Comparison of ENCODE assay signal across 25 cellular contexts in the genomic region with DNA sequence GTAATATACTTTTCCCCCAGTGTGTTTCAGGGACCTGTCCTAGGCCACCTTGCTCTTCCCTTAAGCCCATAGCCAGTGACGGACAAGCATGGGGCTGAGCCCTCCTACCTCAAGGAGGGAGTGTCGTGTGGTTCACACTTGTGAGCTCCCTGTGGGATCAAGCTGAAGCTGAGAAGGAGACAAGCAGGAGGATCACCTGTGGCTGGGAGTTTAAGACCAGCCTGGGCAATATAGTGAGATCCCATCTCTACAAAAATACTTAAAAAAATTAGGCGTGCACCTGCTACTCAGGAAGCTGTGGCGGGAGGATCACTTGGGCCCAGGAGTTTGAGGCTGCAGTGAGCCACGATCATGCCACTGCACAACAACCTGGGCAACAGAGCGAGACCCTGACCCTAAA.
DNase-seq lines count a peak whose midpoint lies in the region; ATAC-seq, FAIRE-seq and TF ChIP-seq lines count a peak whose summit lies in the region.
"Had no signal": no experiment of that assay in that cellular context is flagged by ENCODE, and none has a peak within 500 bp of the region (broad histone marks: within the 10 kb centered on the region; RNA-seq: fewer than 3 reads in every experiment).

No MANE protein-coding gene starts in this region.

- no peaks in the 10 kb centered on the region for H4K20me1 ChIP-seq in HepG2 (ENCODE audit: insufficient read depth, low read length)
- H4K20me1 ChIP-seq: BLaER1 treated with 17β-estradiol and CSF1 and Interleukin-3, amounts not matched to agents 10 nM and 100 nM had no signal

- H3K4me2 ChIP-seq in HepG2 (ENCODE audit: low read depth, low read length) = no peak overlapping the region
- H3K4me2 ChIP-seq: BLaER1 treated with 17β-estradiol and CSF1 and Interleukin-3, amounts not matched to agents 10 nM and 100 nM had no signal

- H3K4me1 ChIP-seq in HepG2 (ENCODE audit: insufficient read depth, low read length) (no peaks in the 10 kb centered on the region), right lobe of liver (no peaks in the 10 kb centered on the region)
- H3K4me1 ChIP-seq: BE2C, HAP-1 had no signal

- H3K4me3 Mint-ChIP-seq in activated CD4-positive, alpha-beta T cell treated with anti-CD3 and anti-CD28 coated beads, Interleukin-2, amount 10 ng/mL, durations not matched to agents 7 days and 5 days = no peak overlapping the region
- no peak overlapping the region for H3K4me3 Mint-ChIP-seq in WTC11
- no peak overlapping the region for H3K4me3 Mint-ChIP-seq in stimulated activated naive B cell treated with anti-CD40 and anti-IgM and Interleukin-4, amounts not matched to agents 10 μg/mL and 1 μg/mL and 100 μg/mL, for 72 hours
- no peak overlapping the region for H3K4me3 Mint-ChIP-seq in activated naive CD4-positive, alpha-beta T cell treated with anti-CD3 and anti-CD28 coated beads, Interleukin-2, amount 10 ng/mL, durations not matched to agents 7 days and 5 days
- H3K4me3 Mint-ChIP-seq: CD14-positive monocyte; CD4-positive, alpha-beta T cell; CD8-positive, alpha-beta memory T cell had no signal

- in situ Hi-C loops in HepG2 (cut with HindIII; ENCODE audit: extremely low pct_ligation_motif_present, low pct_unique_long_range_greater_than_20kb) = no loop called here

- H3K27ac ChIP-seq in HepG2 (ENCODE audit: extremely low read length, insufficient read depth, low read length) (no peak overlapping the region), right lobe of liver (no peak overlapping the region)
- H3K27ac ChIP-seq: 22Rv1; BLaER1 treated with 17β-estradiol and CSF1 and Interleukin-3, amounts not matched to agents 10 nM and 100 nM had no signal

- intact Hi-C loops in HepG2 (cut with micrococcal nuclease; ENCODE audit: unreplicated experiment) (no loop called here), right lobe of liver (cut with DNase I) (no loop called here)

- TF ChIP-seq RAD21 in HepG2 (CRISPR knock-in tag; IDR thresholded peaks at IDR 0.05) = no peak

- POLR2A ChIA-PET in activated CD4-positive, alpha-beta T cell treated with anti-CD3 and anti-CD28 coated beads, Interleukin-2, amount 10 ng/mL, durations not matched to agents 7 days and 5 days (lab: Charles Lee) = no interaction called here
- POLR2A ChIA-PET in HepG2 (lab: Yijun Ruan, JAX) (no interaction called here), WTC11 (lab: Charles Lee) (no interaction called here)

- H3K27ac Mint-ChIP-seq in activated CD4-positive, alpha-beta T cell treated with anti-CD3 and anti-CD28 coated beads, Interleukin-2, amount 10 ng/mL, durations not matched to agents 7 days and 5 days = peak overlapping the region; percentile 9
- H3K27ac Mint-ChIP-seq in WTC11 = no peak overlapping the region
- H3K27ac Mint-ChIP-seq in stimulated activated naive B cell treated with anti-CD40 and anti-IgM and Interleukin-4, amounts not matched to agents 10 μg/mL and 1 μg/mL and 100 μg/mL, for 72 hours = peak overlapping the region; percentile 68
- no peak overlapping the region for H3K27ac Mint-ChIP-seq in activated naive CD4-positive, alpha-beta T cell treated with anti-CD3 and anti-CD28 coated beads, Interleukin-2, amount 10 ng/mL, durations not matched to agents 7 days and 5 days
- H3K27ac Mint-ChIP-seq: CD4-positive, alpha-beta T cell had no signal

- ATAC-seq in HepG2 (no peak), right lobe of liver (no peak), WTC11 (no peak)
- no peak for ATAC-seq in stimulated activated naive B cell treated with anti-CD40 and anti-IgM and Interleukin-4, amounts not matched to agents 10 μg/mL and 1 μg/mL and 100 μg/mL, for 72 hours (replicated peaks)
- ATAC-seq: GM12878 had no signal

- H3K27me3 Mint-ChIP-seq in activated CD4-positive, alpha-beta T cell treated with anti-CD3 and anti-CD28 coated beads, Interleukin-2, amount 10 ng/mL, durations not matched to agents 7 days and 5 days = no peaks in the 10 kb centered on the region
- no peaks in the 10 kb centered on the region for H3K27me3 Mint-ChIP-seq in WTC11 (ENCODE audit: low read depth)
- no peaks in the 10 kb centered on the region for H3K27me3 Mint-ChIP-seq in stimulated activated naive B cell treated with anti-CD40 and anti-IgM and Interleukin-4, amounts not matched to agents 10 μg/mL and 1 μg/mL and 100 μg/mL, for 72 hours
- H3K27me3 Mint-ChIP-seq in activated naive CD4-positive, alpha-beta T cell treated with anti-CD3 and anti-CD28 coated beads, Interleukin-2, amount 10 ng/mL, durations not matched to agents 7 days and 5 days = no peaks in the 10 kb centered on the region
- H3K27me3 Mint-ChIP-seq: CD4-positive, alpha-beta T cell; CD8-positive, alpha-beta memory T cell had no signal

- H3K9me3 ChIP-seq in HepG2 (ENCODE audit: low read length) = no peaks in the 10 kb centered on the region
- no peaks in the 10 kb centered on the region for H3K9me3 ChIP-seq in right lobe of liver
- H3K9me3 ChIP-seq: BE2C, HAP-1 had no signal

- no TSS peak for BruUV-seq in HepG2 (replicated peaks; lab: Mats Ljungman, UMichigan)

- no peak overlapping the region for H3K9ac ChIP-seq in HepG2 (ENCODE audit: insufficient read depth, low read depth, low read length)
- H3K9ac ChIP-seq: BLaER1 treated with 17β-estradiol and CSF1 and Interleukin-3, amounts not matched to agents 10 nM and 100 nM had no signal

- CTCF ChIA-PET in activated CD4-positive, alpha-beta T cell treated with anti-CD3 and anti-CD28 coated beads, Interleukin-2, amount 10 ng/mL, durations not matched to agents 7 days and 5 days (lab: Charles Lee) = interaction anchor here (0.6 kb wide), 1 partner anchor 69 kb away, joined by 3 read pairs; no protein-coding TSS in a partner anchor
- CTCF ChIA-PET in HepG2 (lab: Yijun Ruan, JAX; ENCODE audit: low intra/inter-chr PET ratio, low total read pairs) (no interaction called here), WTC11 (lab: Charles Lee) (no interaction called here)
- CTCF ChIA-PET in activated naive CD4-positive, alpha-beta T cell treated with anti-CD3 and anti-CD28 coated beads, Interleukin-2, amount 10 ng/mL, durations not matched to agents 7 days and 5 days (lab: Charles Lee) = no interaction called here

- whole genome bisulfite sequencing in HepG2 (ENCODE audit: low lambda C conversion rate) = 96% methylated on average over 6 of the region's 6 CpGs
- 100% methylated on average over 4 of the region's 6 CpGs for WGBS in right lobe of liver (ENCODE audit: insufficient coverage, low coverage, low lambda C conversion rate, missing lambda C conversion rate)

- no peak overlapping the region for H2AFZ ChIP-seq in HepG2 (ENCODE audit: low read length)

- DNase-seq in activated CD4-positive, alpha-beta T cell treated with anti-CD3 and anti-CD28 coated beads, Interleukin-2, amount 10 ng/mL, durations not matched to agents 7 days and 5 days = no peak
- DNase-seq in activated CD4-positive, alpha-beta T cell treated with anti-CD3 and anti-CD28 coated beads for 4 hours = no peak
- DNase-seq in HepG2 (ENCODE audit: low spot score) (no peak), right lobe of liver (no peak), WTC11 (ENCODE audit: low spot score) (no peak), NCI-H446 treated with DMSO at 0.1 percent for 48 hours (lab: John Stamatoyannopoulos, UW) (no peak)
- no peak for DNase-seq in stimulated activated naive B cell treated with anti-CD40 and anti-IgM and Interleukin-4, amounts not matched to agents 10 μg/mL and 1 μg/mL and 100 μg/mL, for 72 hours
- DNase-seq in activated naive CD4-positive, alpha-beta T cell treated with anti-CD3 and anti-CD28 coated beads, Interleukin-2, amount 10 ng/mL, durations not matched to agents 7 days and 5 days = no peak
- DNase-seq: AML-193; BE2C; CD4-positive, alpha-beta T cell; CD8-positive, alpha-beta memory T cell; DMS 273 treated with DMSO at 0.1 percent for 48 hours; DMS79; EL; GDM1; GOT3 had no signal

- H3K27me3 ChIP-seq in HepG2 (ENCODE audit: control insufficient read depth in 1 of 2, insufficient read depth in 2 of 2, low read length in 2 of 2) (no peaks in the 10 kb centered on the region), right lobe of liver (no peaks in the 10 kb centered on the region)
- H3K27me3 ChIP-seq: BE2C; BLaER1 treated with 17β-estradiol and CSF1 and Interleukin-3, amounts not matched to agents 10 nM and 100 nM had no signal

- peaks cover 8 to 43% of the 10 kb centered on the region in 2 experiments for H3K36me3 ChIP-seq in HepG2 (replicated peaks in 1 of 2; ENCODE audit: control insufficient read depth in 1 of 2, insufficient read depth in 2 of 2, low read length in 2 of 2)
- peaks cover 0 to 45% (median 2%) of the 10 kb centered on the region in 4 donors for H3K36me3 ChIP-seq in right lobe of liver

- H3K36me3 Mint-ChIP-seq in activated CD4-positive, alpha-beta T cell treated with anti-CD3 and anti-CD28 coated beads, Interleukin-2, amount 10 ng/mL, durations not matched to agents 7 days and 5 days (ENCODE audit: low read depth) = peaks cover 44% of the 10 kb centered on the region
- peaks cover 74% of the 10 kb centered on the region for H3K36me3 Mint-ChIP-seq in WTC11
- H3K36me3 Mint-ChIP-seq in stimulated activated naive B cell treated with anti-CD40 and anti-IgM and Interleukin-4, amounts not matched to agents 10 μg/mL and 1 μg/mL and 100 μg/mL, for 72 hours = peaks cover 26 to 47% of the 10 kb centered on the region in 2 donors
- H3K36me3 Mint-ChIP-seq in activated naive CD4-positive, alpha-beta T cell treated with anti-CD3 and anti-CD28 coated beads, Interleukin-2, amount 10 ng/mL, durations not matched to agents 7 days and 5 days = peaks cover 50% of the 10 kb centered on the region

- TF ChIP-seq CTCF in HepG2 (CRISPR knock-in tag; IDR thresholded peaks at IDR 0.05) = no peak
- no peak for TF ChIP-seq CTCF in right lobe of liver (IDR thresholded peaks at IDR 0.05)
- no peak for TF ChIP-seq CTCF in WTC11 (IDR thresholded peaks at IDR 0.05)

- H3K4me1 Mint-ChIP-seq in activated CD4-positive, alpha-beta T cell treated with anti-CD3 and anti-CD28 coated beads, Interleukin-2, amount 10 ng/mL, durations not matched to agents 7 days and 5 days = peaks cover 18% of the 10 kb centered on the region
- peaks cover 7% of the 10 kb centered on the region for H3K4me1 Mint-ChIP-seq in WTC11
- H3K4me1 Mint-ChIP-seq in stimulated activated naive B cell treated with anti-CD40 and anti-IgM and Interleukin-4, amounts not matched to agents 10 μg/mL and 1 μg/mL and 100 μg/mL, for 72 hours = peaks cover 5 to 7% of the 10 kb centered on the region in 2 donors
- H3K4me1 Mint-ChIP-seq in activated naive CD4-positive, alpha-beta T cell treated with anti-CD3 and anti-CD28 coated beads, Interleukin-2, amount 10 ng/mL, durations not matched to agents 7 days and 5 days = peaks cover 20% of the 10 kb centered on the region

- TF ChIP-seq EP300 in HepG2 (IDR thresholded peaks at IDR 0.05; ENCODE audit: low read depth in 2 of 2, low read length in 2 of 2) (no peak), HepG2 (CRISPR knock-in tag; IDR thresholded peaks at IDR 0.05; ENCODE audit: borderline replicate concordance) (no peak)

- no peaks in the 10 kb centered on the region for H3K9me3 Mint-ChIP-seq in activated CD4-positive, alpha-beta T cell treated with anti-CD3 and anti-CD28 coated beads, Interleukin-2, amount 10 ng/mL, durations not matched to agents 7 days and 5 days
- peaks cover 17% of the 10 kb centered on the region for H3K9me3 Mint-ChIP-seq in WTC11
- H3K9me3 Mint-ChIP-seq in stimulated activated naive B cell treated with anti-CD40 and anti-IgM and Interleukin-4, amounts not matched to agents 10 μg/mL and 1 μg/mL and 100 μg/mL, for 72 hours = no peaks in the 10 kb centered on the region
- no peaks in the 10 kb centered on the region for H3K9me3 Mint-ChIP-seq in activated naive CD4-positive, alpha-beta T cell treated with anti-CD3 and anti-CD28 coated beads, Interleukin-2, amount 10 ng/mL, durations not matched to agents 7 days and 5 days
- H3K9me3 Mint-ChIP-seq: CD14-positive monocyte; CD4-positive, alpha-beta T cell; CD8-positive, alpha-beta memory T cell had no signal

- H3K4me3 ChIP-seq in HepG2 (replicated peaks in 1 of 3; ENCODE audit: insufficient read depth in 1 of 3, low read depth in 2 of 3, low read length in 3 of 3) (no peak overlapping the region), right lobe of liver (no peak overlapping the region)
- H3K4me3 ChIP-seq: BLaER1 treated with 17β-estradiol and CSF1 and Interleukin-3, amounts not matched to agents 10 nM and 100 nM; GM12878; HAP-1 had no signal

- TF ChIP-seq POLR2A in HepG2 (IDR thresholded peaks at IDR 0.05; ENCODE audit: insufficient read depth in 1 of 2, low read depth in 2 of 2, low read length in 2 of 2) = no peak
- TF ChIP-seq POLR2A in right lobe of liver (IDR thresholded peaks at IDR 0.05) = no peak

- no peak for FAIRE-seq in HepG2 (lab: Jason Lieb, UNC)
- FAIRE-seq: A204.1, D721Med, GM12878, GM19239 had no signal

- H3K79me2 ChIP-seq in HepG2 (ENCODE audit: insufficient read depth, low read length) = no peaks in the 10 kb centered on the region

Comparison
In these comparisons a context has a peak if more than half of its experiments do, and no peak if none do; other contexts are left out.
1. H3K27ac Mint-ChIP-seq: peak in activated CD4-positive, alpha-beta T cell treated with anti-CD3 and anti-CD28 coated beads, Interleukin-2, amount 10 ng/mL, durations not matched to agents 7 days and 5 days (single experiment) and stimulated activated naive B cell treated with anti-CD40 and anti-IgM and Interleukin-4, amounts not matched to agents 10 μg/mL and 1 μg/mL and 100 μg/mL, for 72 hours (single experiment); none in WTC11 (single experiment) and activated naive CD4-positive, alpha-beta T cell treated with anti-CD3 and anti-CD28 coated beads, Interleukin-2, amount 10 ng/mL, durations not matched to agents 7 days and 5 days (single experiment).